8 cellular contexts compared by ENCODE assay signal in genomic region chr9:127715443-127716337, GRCh38. TPM values are rescaled to one million over a fixed set of nuclear protein-coding genes. Genes with fewer than 3 reads are reported as not detected.
A peak's percentile ranks its signal among the peaks of the same experiment; 100 is the strongest.
DNase-seq lines count a peak whose midpoint lies in the region; ATAC-seq, FAIRE-seq and TF ChIP-seq lines count a peak whose summit lies in the region.

TSS of gene PTRH1 (minus strand) at chr9:127715663. CDS start at chr9:127715639, 24 bp downstream.
TSS of gene TTC16 (plus strand) at chr9:127716079. CDS start at chr9:127716146, 67 bp downstream.

- H3K9me3 ChIP-seq in right cardiac atrium (ENCODE audit: control insufficient read depth, low read length): no peaks in the 10 kb centered on the region
- no peaks in the 10 kb centered on the region for H3K9me3 ChIP-seq in psoas muscle

- DNase-seq in NCI-H187 (lab: John Stamatoyannopoulos, UW) (peak; percentile 64 to 77), T-helper 2 cell (peak; percentile 91 to 97 (median 95)), anterior cingulate cortex (lab: John Stamatoyannopoulos, UW) (peak; percentile 77 to 98 (median 94)), right cardiac atrium (peak; percentile 98 to 99 (median 99)), psoas muscle (peak; percentile 98 to 99), urothelium cell line (ENCODE audit: low spot score) (peak; percentile 97)

- intact Hi-C loops in right cardiac atrium (cut with DNase I): loop anchor here in 2 of 4 donors (5.0 kb wide), 2 partner anchors 103 to 108 kb away; partner anchors contain the start of gene STXBP1 (in 1 of the 2)
- intact Hi-C loops in psoas muscle (cut with DNase I): loop anchor here (5.0 kb wide), 2 partner anchors 103 to 123 kb away; partner anchors contain the start of gene STXBP1 (in 1 of the 2)

- H3K4me3 ChIP-seq in right cardiac atrium (ENCODE audit: low read length) (peak within 1 kb of the TSS; percentile 54), psoas muscle (peak within 1 kb of the TSS; percentile 85)

- H3K4me1 ChIP-seq in right cardiac atrium (ENCODE audit: control insufficient read depth, insufficient read depth, low read length) (no peaks in the 10 kb centered on the region), psoas muscle (peaks cover 15% of the 10 kb centered on the region)

- ATAC-seq in GM18502 (IDR thresholded peaks at IDR 0.05; ENCODE audit: poor library complexity, unreplicated experiment): peak; percentile 94
- peak; percentile 84 for ATAC-seq in HG02943 (IDR thresholded peaks at IDR 0.05; ENCODE audit: low read depth, unreplicated experiment)
- ATAC-seq in right cardiac atrium: peak; percentile 96 to 97
- peak; percentile 96 to 98 (median 96) for ATAC-seq in psoas muscle

- H3K36me3 ChIP-seq in psoas muscle (ENCODE audit: insufficient read depth in 1 of 2, low read depth in 1 of 2): no peaks in the 10 kb centered on the region

- peak within 1 kb of the TSS; percentile 49 for H3K27ac ChIP-seq in right cardiac atrium (ENCODE audit: low read length)
- H3K27ac ChIP-seq in psoas muscle: peak within 1 kb of the TSS; percentile 91

- peak; percentile 98 for FAIRE-seq in urothelium cell line (lab: Jason Lieb, UNC)

- TF ChIP-seq CTCF in psoas muscle (IDR thresholded peaks at IDR 0.05): no peak

- 2% methylated on average over 65 of the region's 65 CpGs for WGBS in right cardiac atrium
- whole genome bisulfite sequencing in psoas muscle, 3 donors: 2 to 3% (median 2%) methylated on average over 58 to 65 of the region's 65 CpGs

- H3K27me3 ChIP-seq in right cardiac atrium (ENCODE audit: control insufficient read depth, insufficient read depth) (no peaks in the 10 kb centered on the region), psoas muscle (ENCODE audit: insufficient read depth in 3 of 3, low read length in 2 of 3) (no peaks in the 10 kb centered on the region)

RNA-seq across cellular contexts. Expression of gene PTRH1, which starts in this region (rescaled TPM):
- 10 to 100 TPM in 3 of 4 donors, 1 to 10 TPM in 1; 8.7 to 15.0 (median 11.6) TPM for total RNA-seq in right cardiac atrium
- polyA plus RNA-seq in right cardiac atrium: 16.3 TPM
- 10 to 100 TPM in 3 of 4 donors, 1 to 10 TPM in 1; 7.9 to 37.7 (median 13.3) TPM for total RNA-seq in psoas muscle
- polyA plus RNA-seq in psoas muscle: 10 to 100 TPM; 21.8 to 44.6 (median 36.2) TPM

RNA-seq across cellular contexts. Expression of gene TTC16, which starts in this region (rescaled TPM):
- total RNA-seq in right cardiac atrium (under 1 TPM in 3 of 4 donors, not detected in 1; 0.06 to 0.14 (median 0.11) TPM), psoas muscle (under 1 TPM in 1 of 4 donors, not detected in 3; 0.10 TPM)
- polyA plus RNA-seq in right cardiac atrium (0.14 TPM), psoas muscle (under 1 TPM in 2 of 3 donors, not detected in 1; 0.01 to 0.03 TPM)

Comparison
In these comparisons a context has a peak if more than half of its experiments do, and no peak if none do; other contexts are left out.
1. Peak in every context shown above with its lines: DNase-seq, ATAC-seq, H3K4me3 ChIP-seq and H3K27ac ChIP-seq.